14 cellular contexts compared by ENCODE assay signal in the genomic region with DNA sequence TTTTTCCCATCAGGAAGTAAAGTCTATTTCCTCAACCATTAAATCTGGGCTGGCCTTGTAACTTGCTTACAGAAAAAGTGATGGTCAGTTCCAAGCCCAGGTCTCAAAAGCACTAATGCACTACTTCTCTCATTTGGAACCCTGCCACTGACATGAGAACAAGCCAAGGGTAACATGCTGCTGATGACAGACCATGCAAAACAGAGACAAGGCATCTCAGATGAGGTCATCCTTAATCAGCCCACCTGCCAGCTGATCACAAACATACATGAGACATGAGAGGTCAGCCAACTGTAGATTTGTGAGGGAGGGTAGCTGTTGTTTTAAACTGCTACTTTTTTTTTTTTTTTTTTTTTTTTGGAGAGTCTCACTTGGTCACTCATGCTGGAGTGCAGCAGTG. TPM values are rescaled to one million over a fixed set of nuclear protein-coding genes. Genes with fewer than 3 reads are reported as not detected.
DNase-seq lines count a peak whose midpoint lies in the region; ATAC-seq and TF ChIP-seq lines count a peak whose summit lies in the region.
"Had no signal": no experiment of that assay in that cellular context is flagged by ENCODE, and none has a peak within 500 bp of the region (broad histone marks: within the 10 kb centered on the region; RNA-seq: fewer than 3 reads in every experiment).

No MANE protein-coding gene starts in this region.

- peaks cover 0 to 5% (median 0%) of the 10 kb centered on the region in 7 donors for H3K9me3 Mint-ChIP-seq in CD4-positive, CD25-positive, alpha-beta regulatory T cell
- H3K9me3 Mint-ChIP-seq in glutamatergic neuron (ENCODE audit: unreplicated experiment): no peaks in the 10 kb centered on the region
- H3K9me3 Mint-ChIP-seq in stimulated activated naive CD8-positive, alpha-beta T cell treated with anti-CD3 and anti-CD28 coated beads, Interleukin-15, amount 100 ng/mL, for 72 hours: no peaks in the 10 kb centered on the region
- H3K9me3 Mint-ChIP-seq: activated T-cell treated with anti-CD3 and anti-CD28 coated beads, Interleukin-2, amount 50 U/mL, for 72 hours had no signal

- H3K36me3 ChIP-seq in CD4-positive, CD25-positive, alpha-beta regulatory T cell (ENCODE audit: control insufficient read depth, insufficient read depth, low read length): peaks cover 37% of the 10 kb centered on the region
- H3K36me3 ChIP-seq in GM23248 (ENCODE audit: low read depth) (peaks cover 9% of the 10 kb centered on the region; the same call in 1 of the 2 replicates), adipocyte (ENCODE audit: control insufficient read depth, insufficient read depth, low read length, severe bottlenecking) (peaks cover 31% of the 10 kb centered on the region)
- H3K36me3 ChIP-seq: HAP-1 had no signal

- no peaks in the 10 kb centered on the region for H3K9me3 ChIP-seq in CD4-positive, CD25-positive, alpha-beta regulatory T cell (ENCODE audit: control insufficient read depth in 2 of 2, low read length in 2 of 2)
- no peaks in the 10 kb centered on the region for H3K9me3 ChIP-seq in GM23248 (ENCODE audit: low read depth)
- H3K9me3 ChIP-seq in adipocyte (ENCODE audit: control insufficient read depth, low read length): no peaks in the 10 kb centered on the region
- H3K9me3 ChIP-seq: esophagus squamous epithelium, HAP-1 had no signal

- H3K27ac Mint-ChIP-seq in CD4-positive, CD25-positive, alpha-beta regulatory T cell: peak overlapping the region; percentile 34 to 79 (median 35)
- H3K27ac Mint-ChIP-seq in glutamatergic neuron (ENCODE audit: unreplicated experiment): peak overlapping the region; percentile 59
- H3K27ac Mint-ChIP-seq in stimulated activated naive CD8-positive, alpha-beta T cell treated with anti-CD3 and anti-CD28 coated beads, Interleukin-15, amount 100 ng/mL, for 72 hours: no peak overlapping the region
- H3K27ac Mint-ChIP-seq: activated T-cell treated with anti-CD3 and anti-CD28 coated beads, Interleukin-2, amount 50 U/mL, for 72 hours had no signal

- H3F3A ChIP-seq in GM23248 (ENCODE audit: insufficient read depth): peaks cover 24% of the 10 kb centered on the region

- no peaks in the 10 kb centered on the region for H3K27me3 Mint-ChIP-seq in CD4-positive, CD25-positive, alpha-beta regulatory T cell
- H3K27me3 Mint-ChIP-seq in glutamatergic neuron (ENCODE audit: unreplicated experiment): peaks cover 1% of the 10 kb centered on the region
- H3K27me3 Mint-ChIP-seq in stimulated activated naive CD8-positive, alpha-beta T cell treated with anti-CD3 and anti-CD28 coated beads, Interleukin-15, amount 100 ng/mL, for 72 hours: no peaks in the 10 kb centered on the region

- no peaks in the 10 kb centered on the region for H4K20me1 ChIP-seq in GM23248 (ENCODE audit: insufficient read depth)

- H3K4me1 ChIP-seq in CD4-positive, CD25-positive, alpha-beta regulatory T cell (ENCODE audit: control insufficient read depth, insufficient read depth, low read length, poor library complexity, severe bottlenecking): no peaks in the 10 kb centered on the region
- H3K4me1 ChIP-seq in GM23248 (ENCODE audit: insufficient read depth) (no peaks in the 10 kb centered on the region), adipocyte (ENCODE audit: control insufficient read depth, insufficient read depth, low read length) (no peaks in the 10 kb centered on the region)
- H3K4me1 ChIP-seq: esophagus squamous epithelium, HAP-1 had no signal

- no peaks in the 10 kb centered on the region for H3K27me3 ChIP-seq in CD4-positive, CD25-positive, alpha-beta regulatory T cell (ENCODE audit: control insufficient read depth, insufficient read depth, low read length)
- H3K27me3 ChIP-seq in GM23248 (replicated peaks; ENCODE audit: insufficient read depth) (no peaks in the 10 kb centered on the region), adipocyte (replicated peaks; ENCODE audit: control insufficient read depth, insufficient read depth, low read length) (no peaks in the 10 kb centered on the region)
- H3K27me3 ChIP-seq: esophagus squamous epithelium had no signal

- no peak for TF ChIP-seq CTCF in glutamatergic neuron (IDR thresholded peaks at IDR 0.05; ENCODE audit: partially characterized antibody, unreplicated experiment)

- H3K9ac ChIP-seq in GM23248 (no peak overlapping the region), adipocyte (ENCODE audit: low read length) (no peak overlapping the region)
- H3K9ac ChIP-seq: KMS-11 had no signal

- in situ Hi-C loops in GM23248 (cut with MboI): no loop called here

- H3K4me3 Mint-ChIP-seq in CD4-positive, CD25-positive, alpha-beta regulatory T cell: no peak overlapping the region
- no peak overlapping the region for H3K4me3 Mint-ChIP-seq in glutamatergic neuron (ENCODE audit: unreplicated experiment)
- no peak overlapping the region for H3K4me3 Mint-ChIP-seq in stimulated activated naive CD8-positive, alpha-beta T cell treated with anti-CD3 and anti-CD28 coated beads, Interleukin-15, amount 100 ng/mL, for 72 hours
- H3K4me3 Mint-ChIP-seq: activated T-cell treated with anti-CD3 and anti-CD28 coated beads, Interleukin-2, amount 50 U/mL, for 72 hours had no signal

- H3K79me2 ChIP-seq in GM23248 (ENCODE audit: insufficient read depth): no peaks in the 10 kb centered on the region

- H3K9me2 ChIP-seq in GM23248 (ENCODE audit: insufficient read depth): no peaks in the 10 kb centered on the region

- H3K4me1 Mint-ChIP-seq in CD4-positive, CD25-positive, alpha-beta regulatory T cell: peaks cover 0 to 11% (median 4%) of the 10 kb centered on the region in 4 donors
- H3K4me1 Mint-ChIP-seq in glutamatergic neuron (ENCODE audit: low read depth, unreplicated experiment): no peaks in the 10 kb centered on the region
- no peaks in the 10 kb centered on the region for H3K4me1 Mint-ChIP-seq in stimulated activated naive CD8-positive, alpha-beta T cell treated with anti-CD3 and anti-CD28 coated beads, Interleukin-15, amount 100 ng/mL, for 72 hours

- peaks cover 25% of the 10 kb centered on the region for H3K36me3 Mint-ChIP-seq in CD4-positive, CD25-positive, alpha-beta regulatory T cell
- H3K36me3 Mint-ChIP-seq in glutamatergic neuron (ENCODE audit: unreplicated experiment): no peaks in the 10 kb centered on the region

- no peak for DNase-seq in CD4-positive, CD25-positive, alpha-beta regulatory T cell
- DNase-seq in GM23248 (peak; percentile 24), adipocyte (ENCODE audit: low read depth) (peak; percentile 24), glutamatergic neuron (no peak), cerebellar cortex (ENCODE audit: low spot score) (no peak), AG08395 (ENCODE audit: low spot score) (no peak)
- DNase-seq in stimulated activated naive CD8-positive, alpha-beta T cell treated with anti-CD3 and anti-CD28 coated beads, Interleukin-15, amount 100 ng/mL, for 72 hours: no peak
- DNase-seq in stimulated activated naive CD4-positive, alpha-beta T cell (lab: John Stamatoyannopoulos, UW): no peak
- DNase-seq: activated T-cell treated with anti-CD3 and anti-CD28 coated beads, Interleukin-2, amount 50 U/mL, for 72 hours; esophagus squamous epithelium; NCI-H774 had no signal

- no peak overlapping the region for H3K27ac ChIP-seq in CD4-positive, CD25-positive, alpha-beta regulatory T cell (ENCODE audit: insufficient read depth, low read length, poor library complexity, severe bottlenecking)
- no peak overlapping the region for H3K27ac ChIP-seq in GM23248
- H3K27ac ChIP-seq: esophagus squamous epithelium, KMS-11 had no signal

- ATAC-seq in CD4-positive, CD25-positive, alpha-beta regulatory T cell (ENCODE audit: low read depth in 2 of 2): no peak
- ATAC-seq in stimulated activated naive CD8-positive, alpha-beta T cell treated with anti-CD3 and anti-CD28 coated beads, Interleukin-15, amount 100 ng/mL, for 72 hours: no peak
- ATAC-seq: activated CD4-positive, CD25-positive, alpha-beta regulatory T cell treated with anti-CD3 and anti-CD28 coated beads, Interleukin-2, amount 50 U/mL, for 24 hours; activated T-cell treated with anti-CD3 and anti-CD28 coated beads, Interleukin-2, amount 50 U/mL, for 72 hours had no signal

- H2AFZ ChIP-seq in GM23248: no peak overlapping the region

- H3K4me3 ChIP-seq in CD4-positive, CD25-positive, alpha-beta regulatory T cell (ENCODE audit: low read depth, low read length): no peak overlapping the region
- H3K4me3 ChIP-seq in GM23248: no peak overlapping the region
- H3K4me3 ChIP-seq in adipocyte (ENCODE audit: low read length): no peak overlapping the region
- H3K4me3 ChIP-seq: esophagus squamous epithelium, HAP-1 had no signal

- H3K4me2 ChIP-seq in GM23248 (ENCODE audit: unreplicated experiment): no peak overlapping the region
- H3K4me2 ChIP-seq: KMS-11 had no signal

RNA-seq across cellular contexts. Expression of gene TWF1, which starts 16.2 kb away (rescaled TPM):
- 65.7 TPM for total RNA-seq in CD4-positive, CD25-positive, alpha-beta regulatory T cell
- 10 to 100 TPM; 16.8 to 26.9 (median 19.8) TPM for polyA plus RNA-seq in CD4-positive, CD25-positive, alpha-beta regulatory T cell
- 197 and 246 TPM in 2 replicates for total RNA-seq in GM23248 (2014; rRNA removed; shearing (Covaris generic))
- 139 and 141 TPM in 2 replicates for polyA plus RNA-seq in GM23248 (2016; fragmentation: Nextera tagmentation; extraction: Ambion mirVana)
- total RNA-seq in glutamatergic neuron (ENCODE audit: unreplicated experiment): 30.1 TPM

RNA-seq across cellular contexts. Expression of gene IRAK4, which starts 31.2 kb away (rescaled TPM):
- 56.7 TPM for total RNA-seq in CD4-positive, CD25-positive, alpha-beta regulatory T cell
- 10 to 100 TPM; 25.6 to 40.8 (median 30.0) TPM for polyA plus RNA-seq in CD4-positive, CD25-positive, alpha-beta regulatory T cell
- 17.6 and 24.0 TPM in 2 replicates for total RNA-seq in GM23248 (2014; rRNA removed; shearing (Covaris generic))
- polyA plus RNA-seq in GM23248 (2016; fragmentation: Nextera tagmentation; extraction: Ambion mirVana): 11.5 and 12.0 TPM in 2 replicates
- 12.1 TPM for total RNA-seq in glutamatergic neuron (ENCODE audit: unreplicated experiment)

RNA-seq across cellular contexts. Expression of gene PUS7L, which starts 31.4 kb away (rescaled TPM):
- 16.1 TPM for total RNA-seq in CD4-positive, CD25-positive, alpha-beta regulatory T cell
- 10 to 100 TPM; 16.5 to 33.5 (median 27.3) TPM for polyA plus RNA-seq in CD4-positive, CD25-positive, alpha-beta regulatory T cell
- total RNA-seq in GM23248 (2014; rRNA removed; shearing (Covaris generic)): 15.0 and 20.6 TPM in 2 replicates
- polyA plus RNA-seq in GM23248 (2016; fragmentation: Nextera tagmentation; extraction: Ambion mirVana): 23.1 and 23.3 TPM in 2 replicates
- 19.8 TPM for total RNA-seq in glutamatergic neuron (ENCODE audit: unreplicated experiment)

RNA-seq across cellular contexts. Expression of gene TMEM117, which starts 45.9 kb away (rescaled TPM):
- total RNA-seq in CD4-positive, CD25-positive, alpha-beta regulatory T cell: 4.7 TPM
- polyA plus RNA-seq in CD4-positive, CD25-positive, alpha-beta regulatory T cell: 1 to 10 TPM; 2.4 to 4.2 (median 3.1) TPM
- total RNA-seq in GM23248 (2014; rRNA removed; shearing (Covaris generic)): 14.4 and 19.1 TPM in 2 replicates
- polyA plus RNA-seq in GM23248 (2016; fragmentation: Nextera tagmentation; extraction: Ambion mirVana): 12.1 and 14.7 TPM in 2 replicates
- not detected for total RNA-seq in glutamatergic neuron (ENCODE audit: unreplicated experiment)

Comparison
In these comparisons a context has a peak if more than half of its experiments do, and no peak if none do; other contexts are left out.
1. DNase-seq: peak in GM23248 (single experiment) and adipocyte (single experiment); none in CD4-positive, CD25-positive, alpha-beta regulatory T cell (0 of 3), glutamatergic neuron (single experiment), stimulated activated naive CD8-positive, alpha-beta T cell treated with anti-CD3 and anti-CD28 coated beads, Interleukin-15, amount 100 ng/mL, for 72 hours (0 of 2), cerebellar cortex (single experiment), AG08395 (single experiment) and stimulated activated naive CD4-positive, alpha-beta T cell (0 of 6).
2. H3K27ac Mint-ChIP-seq: peak in CD4-positive, CD25-positive, alpha-beta regulatory T cell (3 of 3) and glutamatergic neuron (single experiment); none in stimulated activated naive CD8-positive, alpha-beta T cell treated with anti-CD3 and anti-CD28 coated beads, Interleukin-15, amount 100 ng/mL, for 72 hours (0 of 2).